ENCODE assay signal across 12 cellular contexts in the genomic region with DNA sequence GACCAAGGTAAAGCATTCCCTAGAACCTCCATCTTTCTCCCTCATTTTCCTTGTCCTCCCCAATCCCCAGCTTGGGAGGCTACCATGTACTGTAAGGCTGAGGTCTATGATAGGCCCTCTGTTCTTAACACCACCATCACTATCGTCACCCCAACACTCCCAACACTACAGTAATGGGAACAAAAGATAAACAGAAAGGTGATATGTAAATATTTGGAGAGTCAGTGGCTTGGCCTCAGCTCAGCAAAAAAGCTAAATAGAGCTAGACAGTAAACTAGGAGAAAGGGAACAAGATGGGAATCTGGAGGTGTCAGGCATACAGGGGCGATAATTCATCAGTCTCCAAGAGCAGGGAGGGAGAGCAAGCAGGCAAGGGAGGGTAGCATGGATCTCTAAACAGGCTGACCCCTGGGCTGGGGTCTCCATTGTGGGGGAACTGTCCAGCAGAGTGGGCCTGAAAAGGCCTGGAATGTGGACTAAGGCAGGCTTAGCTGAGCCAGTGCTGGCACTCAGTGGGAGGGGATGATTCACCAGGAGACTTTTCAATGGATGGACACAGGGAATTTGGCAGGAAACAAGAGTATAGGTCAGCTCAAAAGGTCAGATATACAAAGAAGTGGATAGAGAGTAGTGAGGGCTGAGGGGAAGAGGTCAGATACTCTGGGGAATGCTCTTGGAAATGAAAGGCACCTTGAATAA. TPM values are rescaled to one million over a fixed set of nuclear protein-coding genes. Genes with fewer than 3 reads are reported as not detected.
DNase-seq lines count a peak whose midpoint lies in the region; ATAC-seq, FAIRE-seq and TF ChIP-seq lines count a peak whose summit lies in the region.
"Had no signal": no experiment of that assay in that cellular context is flagged by ENCODE, and none has a peak within 500 bp of the region (broad histone marks: within the 10 kb centered on the region; RNA-seq: fewer than 3 reads in every experiment).

No MANE protein-coding gene starts in this region.

- no peaks in the 10 kb centered on the region for H3K9me3 ChIP-seq in K562 (replicated peaks; ENCODE audit: control insufficient read depth, insufficient read depth, low read depth, low read length)
- H3K9me3 ChIP-seq: colonic mucosa had no signal

- TF ChIP-seq EP300 in K562 (IDR thresholded peaks at IDR 0.05; ENCODE audit: low read length): no peak

- CTCF ChIA-PET in K562 (lab: Yijun Ruan, JAX; ENCODE audit: low intra/inter-chr PET ratio): no interaction called here

- BruUV-seq in K562 (replicated peaks; lab: Mats Ljungman, UMichigan): no TSS peak

- TF ChIP-seq RAD21 in K562 (CRISPR knock-in tag; conservative IDR thresholded peaks at IDR 0.05 in 1 of 2, IDR thresholded peaks at IDR 0.05 in 1 of 2): no peak

- in situ Hi-C loops in K562 (cut with MboI): no loop called here

- no peaks in the 10 kb centered on the region for H3K9me1 ChIP-seq in K562 (ENCODE audit: control insufficient read depth, insufficient read depth, low read length)

- POLR2A ChIA-PET in K562 (lab: Yijun Ruan, JAX): interaction anchor here (0.5 to 1.7 kb wide), 5 partner anchors 10 to 89 kb away, joined by 3 read pairs; no protein-coding TSS in a partner anchor

- ATAC-seq in K562 (no peak), GM18873 (IDR thresholded peaks at IDR 0.05; ENCODE audit: low FRiP score, unreplicated experiment) (no peak)
- ATAC-seq: natural killer cell had no signal

- no peak overlapping the region for H3K9ac ChIP-seq in K562 (ENCODE audit: insufficient read depth in 1 of 2, low read depth in 2 of 2, low read length in 2 of 2)

- TF ChIP-seq POLR2A in K562 (conservative IDR thresholded peaks at IDR 0.05): no peak

- H3K4me1 ChIP-seq in K562 (replicated peaks in 1 of 2; ENCODE audit: control insufficient read depth in 2 of 2, insufficient read depth in 2 of 2, low read length in 2 of 2): peaks cover 6 to 14% of the 10 kb centered on the region in 2 experiments; a peak in 3 of 5 replicates
- H3K4me1 ChIP-seq: colonic mucosa had no signal

- intact Hi-C loops in K562 (cut with micrococcal nuclease): no loop called here

- peaks cover 2% of the 10 kb centered on the region; the same call in 1 of the 2 replicates for H4K20me1 ChIP-seq in K562 (replicated peaks; ENCODE audit: control insufficient read depth, insufficient read depth, low read length)

- WGBS in K562 (ENCODE audit: insufficient coverage, low coverage, missing lambda C conversion rate): 5% methylated on average over 2 of the region's 2 CpGs

- no peaks in the 10 kb centered on the region for H3K79me2 ChIP-seq in K562 (ENCODE audit: control insufficient read depth, insufficient read depth, low read length)

- H3K27ac ChIP-seq in K562 (ENCODE audit: extremely low read depth, low read depth, low read length): no peak overlapping the region
- H3K27ac ChIP-seq: colonic mucosa had no signal

- DNase-seq in AG08395 (ENCODE audit: low spot score): peak; percentile 76
- DNase-seq in HK-2 (ENCODE audit: unreplicated experiment): peak; percentile 74
- DNase-seq in K562 (ENCODE audit: extremely low read depth in 1 of 4, low spot score in 3 of 4): peak in 1 of 4 experiments; percentile 19
- DNase-seq in kidney glomerular epithelial cell (lab: John Stamatoyannopoulos, UW): peak; percentile 96
- DNase-seq in activated gamma-delta T cell treated with Interleukin-2 at 50 U/mL for 16 hours: no peak
- DNase-seq in NOMO-1 treated with dmso at 0.1 percent for 144 hours (lab: John Stamatoyannopoulos, UW; ENCODE audit: unreplicated experiment): no peak
- no peak for DNase-seq in HPDE6-E6E7 (ENCODE audit: extremely low spot score)
- DNase-seq: colonic mucosa; natural killer cell; Right ventricle myocardium superior; stimulated activated CD4-positive, alpha-beta T cell treated with anti-CD3 and anti-CD28 coated beads, Interleukin-15, amount 100 ng/mL, for 24 hours had no signal

- H3K27me3 ChIP-seq in K562 (ENCODE audit: control insufficient read depth in 2 of 2, insufficient read depth in 2 of 2, low read length in 2 of 2): peaks cover 8 to 37% of the 10 kb centered on the region in 2 experiments
- H3K27me3 ChIP-seq: colonic mucosa had no signal

- TF ChIP-seq CTCF in K562 (IDR thresholded peaks at IDR 0.05 in 2 of 3, conservative IDR thresholded peaks at IDR 0.05 in 1 of 3; ENCODE audit: insufficient read depth in 2 of 3, low read depth in 1 of 3, low read length in 3 of 3): no peak

- FAIRE-seq in K562 (lab: Jason Lieb, UNC): no peak

- no peaks in the 10 kb centered on the region for H3K36me3 ChIP-seq in K562 (ENCODE audit: control insufficient read depth, insufficient read depth, low read length)
- H3K36me3 ChIP-seq: colonic mucosa had no signal

- no peak overlapping the region for H3K4me3 ChIP-seq in K562
- H3K4me3 ChIP-seq: colonic mucosa had no signal

- no peak overlapping the region for H2AFZ ChIP-seq in K562 (ENCODE audit: low read depth, low read length)

- peak overlapping the region; percentile 30; the same call in 1 of the 2 replicates for H3K4me2 ChIP-seq in K562 (ENCODE audit: insufficient read depth, low read length)

TF ChIP-seq in K562, 482 proteins besides CTCF, POLR2A, EP300 and RAD21 (continues in another document):
- peak; percentile 75 for TF ChIP-seq TCF3 (CRISPR knock-in tag; IDR thresholded peaks at IDR 0.05)
- 0 out of 2 replicates have a peak, but pooled peaks have one; percentile 34 for TF ChIP-seq TAL1 (IDR thresholded peaks at IDR 0.05)
- TF ChIP-seq CBX3 (IDR thresholded peaks at IDR 0.05; ENCODE audit: borderline replicate concordance in 1 of 2, low read length in 2 of 2): no peak
- TF ChIP-seq LEF1 (IDR thresholded peaks at IDR 0.05): no peak
- TF ChIP-seq ZNF184 (CRISPR knock-in tag; IDR thresholded peaks at IDR 0.05): no peak
- TF ChIP-seq ELF1 (tag; IDR thresholded peaks at IDR 0.05): no peak
- no peak for TF ChIP-seq ATF2 (CRISPR knock-in tag; IDR thresholded peaks at IDR 0.05)
- no peak for TF ChIP-seq KHSRP (IDR thresholded peaks at IDR 0.05)
- TF ChIP-seq ZNF655 (CRISPR knock-in tag; IDR thresholded peaks at IDR 0.05): no peak
- no peak for TF ChIP-seq FOXP1 (CRISPR knock-in tag; IDR thresholded peaks at IDR 0.05)
- TF ChIP-seq COPS2 (conservative IDR thresholded peaks at IDR 0.05): no peak
- TF ChIP-seq ZBTB7A (IDR thresholded peaks at IDR 0.05; ENCODE audit: borderline replicate concordance, control insufficient read depth, low read depth, low read length): peak; percentile 91; the same call in 1 of the 2 replicates
- TF ChIP-seq TEAD4 (IDR thresholded peaks at IDR 0.05; ENCODE audit: low read length): no peak
- TF ChIP-seq TEAD4 (CRISPR knock-in tag; IDR thresholded peaks at IDR 0.05; ENCODE audit: borderline replicate concordance): no peak
- no peak for TF ChIP-seq LCOR (CRISPR knock-in tag; IDR thresholded peaks at IDR 0.05)
- TF ChIP-seq ZFP36 (IDR thresholded peaks at IDR 0.05; ENCODE audit: low read depth, low read length, partially characterized antibody): no peak
- no peak for TF ChIP-seq PTRF (tag; IDR thresholded peaks at IDR 0.05)
- no peak for TF ChIP-seq CREM (IDR thresholded peaks at IDR 0.05; ENCODE audit: low read depth)
- no peak for TF ChIP-seq RBM34 (IDR thresholded peaks at IDR 0.05; ENCODE audit: borderline replicate concordance, insufficient read depth, low read length)

RNA-seq across cellular contexts. Expression of gene WNT2B, which starts 6.7 kb away (rescaled TPM):
- total RNA-seq in K562 (2011; cell fraction: chromatin; rRNA removed; ENCODE audit: low replicate concordance): 0.18 and 0.23 TPM in 2 replicates
- total RNA-seq in K562 (2011; cell fraction: nucleolus; rRNA removed): not detected in 2 replicates
- 0.15 TPM in 1 of 2 replicates, not detected in the other for total RNA-seq in K562 (2011; cell fraction: nucleoplasm; rRNA removed)
- not detected in 2 replicates for total RNA-seq in K562 (2014; rRNA removed)
- total RNA-seq in K562 (2014; rRNA removed; fragmentation: Illumina TruSeq; extraction: Trizol): not detected in 2 replicates
- total RNA-seq in K562 (2015; rRNA removed; fragmentation: Illumina TruSeq; extraction: Trizol): 0.04 TPM in 1 of 2 replicates, not detected in the other
- total RNA-seq in K562 (2021): 0.02 and 0.04 TPM in 2 replicates
- 0.04 and 0.09 TPM in 2 replicates for polyA plus RNA-seq in K562 (2011; rRNA removed)
- 0.01 TPM in 1 of 2 replicates, not detected in the other for polyA plus RNA-seq in K562 (2011; cell fraction: cytosol; rRNA removed)
- polyA plus RNA-seq in K562 (2011; cell fraction: nucleus; rRNA removed): 0.08 and 0.09 TPM in 2 replicates
- polyA plus RNA-seq in K562 (2012): 0.09 and 0.24 TPM in 2 replicates
- not detected in 2 replicates for polyA plus RNA-seq in K562 (2014; fragmentation: Illumina TruSeq; extraction: Trizol)
- under 1 TPM; 0.03 to 0.06 TPM for polyA plus RNA-seq in K562 (2014; fragmentation: Nextera tagmentation; extraction: Ambion mirVana)
- 0.05 TPM in 1 of 2 replicates, not detected in the other for polyA plus RNA-seq in K562 (2014; rRNA removed)
- 0.07 and 0.18 TPM in 2 replicates for polyA minus RNA-seq in K562 (2011; rRNA and poly(A)+ RNA removed)
- not detected in 2 replicates for polyA minus RNA-seq in K562 (2011; cell fraction: cytosol; rRNA and poly(A)+ RNA removed)
- polyA minus RNA-seq in K562 (2011; cell fraction: nucleus; rRNA and poly(A)+ RNA removed): 0.13 and 0.22 TPM in 2 replicates

Comparison
In these comparisons a context has a peak if more than half of its experiments do, and no peak if none do; other contexts are left out.
1. DNase-seq: peak in AG08395 (single experiment), HK-2 (single experiment) and kidney glomerular epithelial cell (single experiment); none in activated gamma-delta T cell treated with Interleukin-2 at 50 U/mL for 16 hours (single experiment), NOMO-1 treated with dmso at 0.1 percent for 144 hours (single experiment) and HPDE6-E6E7 (single experiment).